ENCODE assay signal across 30 cellular contexts in the genomic region with DNA sequence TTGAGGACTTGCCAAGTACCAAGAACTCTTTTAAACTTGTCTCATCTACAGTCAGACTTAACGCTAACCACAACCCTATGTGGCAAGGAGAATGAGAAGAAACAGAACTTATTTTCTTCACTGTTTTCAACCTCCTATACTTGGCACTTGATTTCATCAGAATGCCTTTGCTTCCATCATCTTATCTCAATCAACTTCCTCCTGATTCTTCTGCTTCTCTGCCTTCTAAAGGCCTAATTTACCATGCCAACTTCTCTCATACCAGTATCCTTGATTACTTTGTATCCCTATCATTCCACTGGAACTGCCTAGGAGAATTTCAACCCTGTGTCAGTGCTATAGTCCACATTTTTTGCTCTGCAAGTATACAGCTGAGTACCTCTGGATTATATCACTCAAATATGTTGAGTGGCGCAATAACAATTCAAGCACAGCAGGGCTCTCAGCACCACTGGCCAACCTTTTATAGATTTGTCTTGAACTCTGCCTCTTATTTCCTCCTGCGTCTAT.
DNase-seq lines count a peak whose midpoint lies in the region; ATAC-seq, FAIRE-seq and TF ChIP-seq lines count a peak whose summit lies in the region.
"Had no signal": no experiment of that assay in that cellular context is flagged by ENCODE, and none has a peak within 500 bp of the region (broad histone marks: within the 10 kb centered on the region; RNA-seq: fewer than 3 reads in every experiment).

No MANE protein-coding gene starts in this region.

- TF ChIP-seq RAD21 in HepG2 (CRISPR knock-in tag; IDR thresholded peaks at IDR 0.05), result no peak

- in situ Hi-C loops in HepG2 (cut with HindIII; ENCODE audit: extremely low pct_ligation_motif_present, low pct_unique_long_range_greater_than_20kb), result loop anchor here (25.0 kb wide), 1 partner anchor 692 kb away; no protein-coding TSS in a partner anchor

- H3K4me3 ChIP-seq in A673 (ENCODE audit: low read depth, low read length, poor library complexity, severe bottlenecking), result no peak overlapping the region
- no peak overlapping the region for H3K4me3 ChIP-seq in HepG2 (replicated peaks in 1 of 3; ENCODE audit: insufficient read depth in 1 of 3, low read depth in 2 of 3, low read length in 3 of 3)
- H3K4me3 ChIP-seq: BLaER1 treated with 17β-estradiol and CSF1 and Interleukin-3, amounts not matched to agents 10 nM and 100 nM; gastroesophageal sphincter; ovary; vagina had no signal

- no peak overlapping the region for H3K9ac ChIP-seq in HepG2 (ENCODE audit: insufficient read depth, low read depth, low read length)
- H3K9ac ChIP-seq: BLaER1 treated with 17β-estradiol and CSF1 and Interleukin-3, amounts not matched to agents 10 nM and 100 nM had no signal

- no peaks in the 10 kb centered on the region for H3K27me3 ChIP-seq in A673 (replicated peaks; ENCODE audit: insufficient read depth, low read depth, low read length, poor library complexity)
- no peaks in the 10 kb centered on the region for H3K27me3 ChIP-seq in HepG2 (ENCODE audit: control insufficient read depth in 1 of 2, insufficient read depth in 2 of 2, low read length in 2 of 2)
- H3K27me3 ChIP-seq: BLaER1 treated with 17β-estradiol and CSF1 and Interleukin-3, amounts not matched to agents 10 nM and 100 nM; gastroesophageal sphincter; ovary; vagina had no signal

- H3K36me3 Mint-ChIP-seq in stimulated activated naive B cell treated with anti-CD40 and anti-IgM and Interleukin-4, amounts not matched to agents 10 μg/mL and 1 μg/mL and 100 μg/mL, for 72 hours, result no peaks in the 10 kb centered on the region
- H3K36me3 Mint-ChIP-seq: activated CD8-positive, alpha-beta memory T cell treated with anti-CD3 and anti-CD28 coated beads, Interleukin-2, amount 10 ng/mL, durations not matched to agents 7 days and 5 days; activated naive CD8-positive, alpha-beta T cell; naive thymus-derived CD8-positive, alpha-beta T cell had no signal

- H3K27ac ChIP-seq in A673 (ENCODE audit: low read depth, low read length, poor library complexity, severe bottlenecking), result no peak overlapping the region
- H3K27ac ChIP-seq in HepG2 (ENCODE audit: extremely low read length, insufficient read depth, low read length), result no peak overlapping the region
- H3K27ac ChIP-seq: BLaER1 treated with 17β-estradiol and CSF1 and Interleukin-3, amounts not matched to agents 10 nM and 100 nM; gastroesophageal sphincter; ovary; vagina; VCaP had no signal

- no peak for FAIRE-seq in HepG2 (lab: Jason Lieb, UNC)
- FAIRE-seq: GM19239, keratinocyte had no signal

- POLR2A ChIA-PET in A673 (lab: Charles Lee; ENCODE audit: low non-redundant PET), result no interaction called here
- POLR2A ChIA-PET in HepG2 (lab: Yijun Ruan, JAX), result no interaction called here

- CTCF ChIA-PET in A673 (lab: Charles Lee) (no interaction called here), HepG2 (lab: Yijun Ruan, JAX; ENCODE audit: low intra/inter-chr PET ratio, low total read pairs) (no interaction called here)

- no peaks in the 10 kb centered on the region for H3K4me1 Mint-ChIP-seq in stimulated activated naive B cell treated with anti-CD40 and anti-IgM and Interleukin-4, amounts not matched to agents 10 μg/mL and 1 μg/mL and 100 μg/mL, for 72 hours
- H3K4me1 Mint-ChIP-seq: activated CD4-positive, alpha-beta T cell treated with anti-CD3 and anti-CD28 coated beads, Interleukin-2, amount 10 ng/mL, durations not matched to agents 24 days and 14 days; activated CD8-positive, alpha-beta memory T cell treated with anti-CD3 and anti-CD28 coated beads, Interleukin-2, amount 10 ng/mL, durations not matched to agents 7 days and 5 days; naive thymus-derived CD8-positive, alpha-beta T cell had no signal

- no peak for TF ChIP-seq CTCF in A673 (conservative IDR thresholded peaks at IDR 0.05; ENCODE audit: low read depth, low read length)
- TF ChIP-seq CTCF in HepG2 (CRISPR knock-in tag; IDR thresholded peaks at IDR 0.05), result no peak

- H3K9me3 ChIP-seq in A673 (ENCODE audit: low read depth, low read length, poor library complexity, severe bottlenecking), result no peaks in the 10 kb centered on the region
- no peaks in the 10 kb centered on the region for H3K9me3 ChIP-seq in HepG2 (ENCODE audit: low read length)
- H3K9me3 ChIP-seq: BLaER1 treated with 17β-estradiol and CSF1 and Interleukin-3, amounts not matched to agents 10 nM and 100 nM; gastroesophageal sphincter; ovary; vagina had no signal

- no peak for TF ChIP-seq POLR2A in HepG2 (IDR thresholded peaks at IDR 0.05; ENCODE audit: insufficient read depth in 1 of 2, low read depth in 2 of 2, low read length in 2 of 2)

- no peaks in the 10 kb centered on the region for H4K20me1 ChIP-seq in HepG2 (ENCODE audit: insufficient read depth, low read length)
- H4K20me1 ChIP-seq: BLaER1 treated with 17β-estradiol and CSF1 and Interleukin-3, amounts not matched to agents 10 nM and 100 nM had no signal

- H3K4me1 ChIP-seq in A673 (ENCODE audit: insufficient read depth, low read length, poor library complexity, severe bottlenecking), result no peaks in the 10 kb centered on the region
- H3K4me1 ChIP-seq in HepG2 (ENCODE audit: insufficient read depth, low read length), result no peaks in the 10 kb centered on the region
- H3K4me1 ChIP-seq: BLaER1 treated with 17β-estradiol and CSF1 and Interleukin-3, amounts not matched to agents 10 nM and 100 nM; gastroesophageal sphincter; vagina had no signal

- BruUV-seq in A673 (replicated peaks; lab: Mats Ljungman, UMichigan) (no TSS peak), HepG2 (replicated peaks; lab: Mats Ljungman, UMichigan) (no TSS peak)

- intact Hi-C loops in A673 (cut with micrococcal nuclease; ENCODE audit: unreplicated experiment), result no loop called here
- intact Hi-C loops in HepG2 (cut with micrococcal nuclease; ENCODE audit: unreplicated experiment), result no loop called here

- H3K9me3 Mint-ChIP-seq in stimulated activated naive B cell treated with anti-CD40 and anti-IgM and Interleukin-4, amounts not matched to agents 10 μg/mL and 1 μg/mL and 100 μg/mL, for 72 hours, result no peaks in the 10 kb centered on the region
- H3K9me3 Mint-ChIP-seq: activated CD4-positive, alpha-beta T cell treated with anti-CD3 and anti-CD28 coated beads, Interleukin-2, amount 10 ng/mL, durations not matched to agents 24 days and 14 days had no signal

- TF ChIP-seq EP300 in HepG2 (IDR thresholded peaks at IDR 0.05; ENCODE audit: low read depth in 2 of 2, low read length in 2 of 2) (no peak), HepG2 (CRISPR knock-in tag; IDR thresholded peaks at IDR 0.05; ENCODE audit: borderline replicate concordance) (no peak)

- H2AFZ ChIP-seq in HepG2 (ENCODE audit: low read length), result no peak overlapping the region

- WGBS in HepG2 (ENCODE audit: low lambda C conversion rate), result 17% methylated on average over 3 of the region's 3 CpGs

- ATAC-seq in HepG2, result no peak
- ATAC-seq in stimulated activated naive B cell treated with anti-CD40 and anti-IgM and Interleukin-4, amounts not matched to agents 10 μg/mL and 1 μg/mL and 100 μg/mL, for 72 hours (replicated peaks), result no peak
- no peak for ATAC-seq in GM21529 (IDR thresholded peaks at IDR 0.05; ENCODE audit: unreplicated experiment)
- ATAC-seq: activated CD8-positive, alpha-beta memory T cell treated with anti-CD3 and anti-CD28 coated beads, Interleukin-2, amount 10 ng/mL, durations not matched to agents 7 days and 5 days; gastroesophageal sphincter; naive thymus-derived CD8-positive, alpha-beta T cell; PC-3 had no signal

- H3K4me3 Mint-ChIP-seq in stimulated activated naive B cell treated with anti-CD40 and anti-IgM and Interleukin-4, amounts not matched to agents 10 μg/mL and 1 μg/mL and 100 μg/mL, for 72 hours, result no peak overlapping the region
- H3K4me3 Mint-ChIP-seq: activated CD4-positive, alpha-beta T cell treated with anti-CD3 and anti-CD28 coated beads, Interleukin-2, amount 10 ng/mL, durations not matched to agents 24 days and 14 days; activated CD8-positive, alpha-beta memory T cell treated with anti-CD3 and anti-CD28 coated beads, Interleukin-2, amount 10 ng/mL, durations not matched to agents 7 days and 5 days; activated naive CD8-positive, alpha-beta T cell; naive thymus-derived CD8-positive, alpha-beta T cell had no signal

- no peak overlapping the region for H3K27ac Mint-ChIP-seq in stimulated activated naive B cell treated with anti-CD40 and anti-IgM and Interleukin-4, amounts not matched to agents 10 μg/mL and 1 μg/mL and 100 μg/mL, for 72 hours
- H3K27ac Mint-ChIP-seq: activated CD4-positive, alpha-beta T cell treated with anti-CD3 and anti-CD28 coated beads, Interleukin-2, amount 10 ng/mL, durations not matched to agents 24 days and 14 days; activated CD8-positive, alpha-beta memory T cell treated with anti-CD3 and anti-CD28 coated beads, Interleukin-2, amount 10 ng/mL, durations not matched to agents 7 days and 5 days; activated naive CD8-positive, alpha-beta T cell; naive thymus-derived CD8-positive, alpha-beta T cell had no signal

- H3K4me2 ChIP-seq in HepG2 (ENCODE audit: low read depth, low read length), result no peak overlapping the region
- H3K4me2 ChIP-seq: BLaER1 treated with 17β-estradiol and CSF1 and Interleukin-3, amounts not matched to agents 10 nM and 100 nM had no signal

- no peaks in the 10 kb centered on the region for H3K36me3 ChIP-seq in A673 (ENCODE audit: insufficient read depth, low read length, poor library complexity, severe bottlenecking)
- no peaks in the 10 kb centered on the region for H3K36me3 ChIP-seq in HepG2 (replicated peaks in 1 of 2; ENCODE audit: control insufficient read depth in 1 of 2, insufficient read depth in 2 of 2, low read length in 2 of 2)
- H3K36me3 ChIP-seq: BLaER1 treated with 17β-estradiol and CSF1 and Interleukin-3, amounts not matched to agents 10 nM and 100 nM; gastroesophageal sphincter; ovary; vagina had no signal

- DNase-seq in A673 (ENCODE audit: low spot score), result peak; percentile 5
- DNase-seq in NCI-H2227 (lab: John Stamatoyannopoulos, UW; ENCODE audit: unreplicated experiment), result peak; percentile 19
- peak; percentile 87 for DNase-seq in SKM-1 treated with dmso at 0.1 percent for 144 hours (lab: John Stamatoyannopoulos, UW; ENCODE audit: unreplicated experiment)
- DNase-seq in HepG2 (ENCODE audit: low spot score), result no peak
- no peak for DNase-seq in NCI-H1092 treated with DMSO at 0.1 percent for 48 hours (lab: John Stamatoyannopoulos, UW)
- no peak for DNase-seq in NCI-H748 (lab: John Stamatoyannopoulos, UW; ENCODE audit: unreplicated experiment)
- DNase-seq in stimulated activated naive B cell treated with anti-CD40 and anti-IgM and Interleukin-4, amounts not matched to agents 10 μg/mL and 1 μg/mL and 100 μg/mL, for 72 hours, result no peak
- DNase-seq: activated CD4-positive, alpha-beta T cell treated with anti-CD3 and anti-CD28 coated beads, Interleukin-2, amount 10 ng/mL, durations not matched to agents 24 days and 14 days; activated CD8-positive, alpha-beta memory T cell treated with anti-CD3 and anti-CD28 coated beads, Interleukin-2, amount 10 ng/mL, durations not matched to agents 7 days and 5 days; Calu3; effector CD8-positive, alpha-beta T cell; GOT3; Karpas-422; mammary epithelial cell; naive thymus-derived CD8-positive, alpha-beta T cell; NCI-H1105; NCI-H2081; NCI-H524 treated with DMSO at 0.1 percent for 48 hours; ovary; PC-3; SHP77 treated with DMSO at 0.1 percent for 48 hours; T-helper 2 cell had no signal

- H3K27me3 Mint-ChIP-seq in stimulated activated naive B cell treated with anti-CD40 and anti-IgM and Interleukin-4, amounts not matched to agents 10 μg/mL and 1 μg/mL and 100 μg/mL, for 72 hours, result no peaks in the 10 kb centered on the region
- H3K27me3 Mint-ChIP-seq: activated CD4-positive, alpha-beta T cell treated with anti-CD3 and anti-CD28 coated beads, Interleukin-2, amount 10 ng/mL, durations not matched to agents 24 days and 14 days; activated CD8-positive, alpha-beta memory T cell treated with anti-CD3 and anti-CD28 coated beads, Interleukin-2, amount 10 ng/mL, durations not matched to agents 7 days and 5 days; activated naive CD8-positive, alpha-beta T cell; naive thymus-derived CD8-positive, alpha-beta T cell had no signal

- no peaks in the 10 kb centered on the region for H3K79me2 ChIP-seq in HepG2 (ENCODE audit: insufficient read depth, low read length)

Comparison
In these comparisons a context has a peak if more than half of its experiments do, and no peak if none do; other contexts are left out.
1. DNase-seq: peak in A673 (single experiment), NCI-H2227 (single experiment) and SKM-1 treated with dmso at 0.1 percent for 144 hours (single experiment); none in HepG2 (single experiment), NCI-H1092 treated with DMSO at 0.1 percent for 48 hours (single experiment), NCI-H748 (single experiment) and stimulated activated naive B cell treated with anti-CD40 and anti-IgM and Interleukin-4, amounts not matched to agents 10 μg/mL and 1 μg/mL and 100 μg/mL, for 72 hours (single experiment).